ENCODE assay signal across 2 cellular contexts in genomic region chr19:7078007-7078406, GRCh38.
TF ChIP-seq lines count a peak whose summit lies in the region.

No MANE protein-coding gene starts in this region.

TF ChIP-seq in A549, 52 proteins besides CTCF, POLR2A, EP300 and RAD21:
- TF ChIP-seq TFCP2L1 (CRISPR knock-in tag; IDR thresholded peaks at IDR 0.05) (no peak), FOSL2 (IDR thresholded peaks at IDR 0.05) (no peak), FOSL2 (CRISPR knock-in tag; IDR thresholded peaks at IDR 0.05) (0 out of 2 replicates have a peak, but pooled peaks have one; percentile 22)

TF ChIP-seq in GM12878, 131 proteins besides CTCF, POLR2A, EP300 and RAD21:
- TF ChIP-seq NRF1 (conservative IDR thresholded peaks at IDR 0.05; ENCODE audit: low read depth, low read length) (no peak), BACH1 (IDR thresholded peaks at IDR 0.05; ENCODE audit: borderline replicate concordance) (no peak), CBX5 (IDR thresholded peaks at IDR 0.05; ENCODE audit: low read depth) (peak; percentile 87; the same call in 1 of the 2 replicates), ZBTB33 (IDR thresholded peaks at IDR 0.05) (peak; percentile 100), USF2 (IDR thresholded peaks at IDR 0.05; ENCODE audit: borderline replicate concordance, low read depth, low read length) (no peak)
